ENCODE assay signal across 16 cellular contexts in genomic region chr18:34639662-34640061, GRCh38.
"Had no signal": no experiment of that assay in that cellular context is flagged by ENCODE, and none has a peak within 500 bp of the region (broad histone marks: within the 10 kb centered on the region; RNA-seq: fewer than 3 reads in every experiment).

No MANE protein-coding gene starts in this region.

- H3K9me3 Mint-ChIP-seq: activated naive CD4-positive, alpha-beta T cell treated with anti-CD3 and anti-CD28 coated beads for 36 hours; activated T-helper 17 cell treated with anti-CD3 and anti-CD28 coated beads, Interleukin-2, amount 50 U/mL, for 72 hours; neural crest cell; stimulated activated naive B cell treated with anti-CD40 and anti-IgM and Interleukin-4, amounts not matched to agents 10 μg/mL and 1 μg/mL and 100 μg/mL, for 72 hours had no signal

- H3K27me3 Mint-ChIP-seq: activated T-helper 17 cell treated with anti-CD3 and anti-CD28 coated beads, Interleukin-2, amount 50 U/mL, for 72 hours; stimulated activated naive B cell treated with anti-CD40 and anti-IgM and Interleukin-4, amounts not matched to agents 10 μg/mL and 1 μg/mL and 100 μg/mL, for 72 hours had no signal

- H3K9me3 ChIP-seq: lower lobe of right lung, tibial artery, vagina had no signal

- H3K4me1 ChIP-seq: lower lobe of right lung, vagina had no signal

- H3K36me3 ChIP-seq: lower lobe of right lung, tibial artery, vagina had no signal

- DNase-seq: activated CD4-positive, CD25-positive, alpha-beta regulatory T cell treated with anti-CD3 and anti-CD28 coated beads, Interleukin-2, amount 50 U/mL, for 72 hours; activated naive CD4-positive, alpha-beta T cell treated with anti-CD3 and anti-CD28 coated beads for 36 hours; activated T-cell treated with anti-CD3 and anti-CD28 coated beads for 4 hours; erythroblast; glutamatergic neuron; hypothalamus; kidney glomerular epithelial cell; lower lobe of right lung; stimulated activated CD4-positive, alpha-beta T cell treated with anti-CD3 and anti-CD28 coated beads, Interleukin-4, amount 100 ng/mL, for 1 hour; stimulated activated naive B cell treated with anti-CD40 and anti-IgM and Interleukin-4, amounts not matched to agents 10 μg/mL and 1 μg/mL and 100 μg/mL, for 72 hours; tibial artery had no signal

- H3K4me1 Mint-ChIP-seq: activated T-helper 17 cell treated with anti-CD3 and anti-CD28 coated beads, Interleukin-2, amount 50 U/mL, for 72 hours; stimulated activated naive B cell treated with anti-CD40 and anti-IgM and Interleukin-4, amounts not matched to agents 10 μg/mL and 1 μg/mL and 100 μg/mL, for 72 hours had no signal

- ATAC-seq: activated T-helper 17 cell treated with anti-CD3 and anti-CD28 coated beads, Interleukin-2, amount 50 U/mL, for 72 hours; lower lobe of right lung; stimulated activated naive B cell treated with anti-CD40 and anti-IgM and Interleukin-4, amounts not matched to agents 10 μg/mL and 1 μg/mL and 100 μg/mL, for 72 hours had no signal

- H3K27ac ChIP-seq: lower lobe of right lung, tibial artery, vagina had no signal

- FAIRE-seq: colon had no signal

- H3K27me3 ChIP-seq: tibial artery, vagina had no signal

- H3K27ac Mint-ChIP-seq: activated naive CD4-positive, alpha-beta T cell treated with anti-CD3 and anti-CD28 coated beads for 36 hours; activated T-helper 17 cell treated with anti-CD3 and anti-CD28 coated beads, Interleukin-2, amount 50 U/mL, for 72 hours; mesothelial cell of epicardium; stimulated activated naive B cell treated with anti-CD40 and anti-IgM and Interleukin-4, amounts not matched to agents 10 μg/mL and 1 μg/mL and 100 μg/mL, for 72 hours had no signal

- H3K4me3 ChIP-seq: lower lobe of right lung, tibial artery, vagina had no signal

- H3K36me3 Mint-ChIP-seq: mesothelial cell of epicardium; stimulated activated naive B cell treated with anti-CD40 and anti-IgM and Interleukin-4, amounts not matched to agents 10 μg/mL and 1 μg/mL and 100 μg/mL, for 72 hours had no signal

- H3K4me3 Mint-ChIP-seq: activated naive CD4-positive, alpha-beta T cell treated with anti-CD3 and anti-CD28 coated beads for 36 hours; activated T-helper 17 cell treated with anti-CD3 and anti-CD28 coated beads, Interleukin-2, amount 50 U/mL, for 72 hours; mesothelial cell of epicardium; neural crest cell; stimulated activated naive B cell treated with anti-CD40 and anti-IgM and Interleukin-4, amounts not matched to agents 10 μg/mL and 1 μg/mL and 100 μg/mL, for 72 hours had no signal
